In genomic region chr9:98770717-98771116, GRCh38 we compare ENCODE assay signal across 21 cellular contexts. TPM values are rescaled to one million over a fixed set of nuclear protein-coding genes. Genes with fewer than 3 reads are reported as not detected.
DNase-seq lines count a peak whose midpoint lies in the region; ATAC-seq and TF ChIP-seq lines count a peak whose summit lies in the region.
"Had no signal": no experiment of that assay in that cellular context is flagged by ENCODE, and none has a peak within 500 bp of the region (broad histone marks: within the 10 kb centered on the region; RNA-seq: fewer than 3 reads in every experiment).

No MANE protein-coding gene starts in this region.

- H3K4me3 Mint-ChIP-seq in activated CD8-positive, alpha-beta memory T cell treated with anti-CD3 and anti-CD28 coated beads, Interleukin-2, amount 10 ng/mL, durations not matched to agents 7 days and 5 days = no peak overlapping the region
- H3K4me3 Mint-ChIP-seq in T-helper 17 cell (no peak overlapping the region), chondrocyte (ENCODE audit: unreplicated experiment) (no peak overlapping the region)
- H3K4me3 Mint-ChIP-seq: CD14-positive monocyte; CD4-positive, alpha-beta memory T cell; CD4-positive, CD25-positive, alpha-beta regulatory T cell; CD8-positive, alpha-beta memory T cell had no signal

- no peaks in the 10 kb centered on the region for H3K4me1 Mint-ChIP-seq in activated CD8-positive, alpha-beta memory T cell treated with anti-CD3 and anti-CD28 coated beads, Interleukin-2, amount 10 ng/mL, durations not matched to agents 7 days and 5 days
- H3K4me1 Mint-ChIP-seq in T-helper 17 cell (no peaks in the 10 kb centered on the region), chondrocyte (ENCODE audit: low read depth) (no peaks in the 10 kb centered on the region)
- H3K4me1 Mint-ChIP-seq: CD4-positive, alpha-beta memory T cell; CD4-positive, CD25-positive, alpha-beta regulatory T cell; CD8-positive, alpha-beta memory T cell had no signal

- CTCF ChIA-PET in activated CD8-positive, alpha-beta memory T cell treated with anti-CD3 and anti-CD28 coated beads, Interleukin-2, amount 10 ng/mL, durations not matched to agents 7 days and 5 days (lab: Charles Lee) = interaction anchor here (1.1 kb wide), 1 partner anchor 456 kb away, joined by 3 read pairs; no protein-coding TSS in a partner anchor

- H3K9me3 Mint-ChIP-seq in activated CD8-positive, alpha-beta memory T cell treated with anti-CD3 and anti-CD28 coated beads, Interleukin-2, amount 10 ng/mL, durations not matched to agents 7 days and 5 days (ENCODE audit: low read depth) = no peaks in the 10 kb centered on the region
- no peaks in the 10 kb centered on the region for H3K9me3 Mint-ChIP-seq in chondrocyte (ENCODE audit: low read depth)
- H3K9me3 Mint-ChIP-seq: CD4-positive, CD25-positive, alpha-beta regulatory T cell had no signal

- no peak overlapping the region for H3K27ac Mint-ChIP-seq in activated CD8-positive, alpha-beta memory T cell treated with anti-CD3 and anti-CD28 coated beads, Interleukin-2, amount 10 ng/mL, durations not matched to agents 7 days and 5 days
- H3K27ac Mint-ChIP-seq in T-helper 17 cell (peak overlapping the region; percentile 9), chondrocyte (ENCODE audit: unreplicated experiment) (no peak overlapping the region)
- H3K27ac Mint-ChIP-seq: CD4-positive, CD25-positive, alpha-beta regulatory T cell; CD8-positive, alpha-beta memory T cell had no signal

- TF ChIP-seq CTCF in chondrocyte (IDR thresholded peaks at IDR 0.05) = no peak

- no peak for ATAC-seq in activated CD8-positive, alpha-beta memory T cell treated with anti-CD3 and anti-CD28 coated beads, Interleukin-2, amount 10 ng/mL, durations not matched to agents 7 days and 5 days
- ATAC-seq in T-helper 17 cell = no peak

- peaks cover 9% of the 10 kb centered on the region for H3K36me3 Mint-ChIP-seq in activated CD8-positive, alpha-beta memory T cell treated with anti-CD3 and anti-CD28 coated beads, Interleukin-2, amount 10 ng/mL, durations not matched to agents 7 days and 5 days
- H3K36me3 Mint-ChIP-seq in T-helper 17 cell (ENCODE audit: low read depth) = peaks cover 17% of the 10 kb centered on the region
- peaks cover 31% of the 10 kb centered on the region for H3K36me3 Mint-ChIP-seq in chondrocyte (ENCODE audit: low read depth)

- no peaks in the 10 kb centered on the region for H3K9me3 ChIP-seq in T-helper 17 cell (ENCODE audit: control insufficient read depth, low read length, poor library complexity, severe bottlenecking)
- H3K9me3 ChIP-seq: BE2C, BLaER1, Caco-2 had no signal

- H3K27me3 Mint-ChIP-seq in activated CD8-positive, alpha-beta memory T cell treated with anti-CD3 and anti-CD28 coated beads, Interleukin-2, amount 10 ng/mL, durations not matched to agents 7 days and 5 days = no peaks in the 10 kb centered on the region
- no peaks in the 10 kb centered on the region for H3K27me3 Mint-ChIP-seq in T-helper 17 cell
- H3K27me3 Mint-ChIP-seq in chondrocyte (ENCODE audit: low read depth) = no peaks in the 10 kb centered on the region
- H3K27me3 Mint-ChIP-seq: CD4-positive, alpha-beta memory T cell; CD4-positive, CD25-positive, alpha-beta regulatory T cell; CD8-positive, alpha-beta memory T cell had no signal

- DNase-seq in activated CD8-positive, alpha-beta memory T cell treated with anti-CD3 and anti-CD28 coated beads, Interleukin-2, amount 10 ng/mL, durations not matched to agents 7 days and 5 days = peak; percentile 26
- DNase-seq in activated CD8-positive, alpha-beta memory T cell treated with anti-CD3 and anti-CD28 coated beads, Interleukin-2, amount 50 U/mL, for 4 hours = no peak
- DNase-seq in T-helper 17 cell (no peak), chondrocyte (ENCODE audit: low spot score) (peak; percentile 77), mesenteric fat pad (ENCODE audit: low spot score) (peak; percentile 75), NCI-H2029 (lab: John Stamatoyannopoulos, UW) (no peak), NCI-H1105 (lab: John Stamatoyannopoulos, UW) (no peak), NCI-H1694 treated with DMSO at 0.1 percent for 48 hours (lab: John Stamatoyannopoulos, UW) (no peak)
- DNase-seq: 8988T; ACHN; BE2C; C1 segment of cervical spinal cord; Caco-2; Calu3; CD4-positive, alpha-beta memory T cell; CD4-positive, CD25-positive, alpha-beta regulatory T cell; CD8-positive, alpha-beta memory T cell; DMS79 treated with DMSO at 0.1 percent for 48 hours; GF-D8 had no signal

RNA-seq across cellular contexts. Expression of gene ANKS6, which starts 25.6 kb away (rescaled TPM):
- 1 to 10 TPM; 6.5 to 9.2 TPM for total RNA-seq in activated CD8-positive, alpha-beta memory T cell treated with anti-CD3 and anti-CD28 coated beads, Interleukin-2, amount 10 ng/mL, durations not matched to agents 7 days and 5 days
- total RNA-seq in T-helper 17 cell = 10 to 100 TPM in 1 of 2 donors, 1 to 10 TPM in 1; 9.6 to 10.0 TPM
- 13.4 to 17.2 TPM (median 17.1 TPM) in 3 replicates for total RNA-seq in chondrocyte
- total RNA-seq in mesenteric fat pad = 18.1 TPM

RNA-seq across cellular contexts. Expression of gene GALNT12, which starts 36.8 kb away (rescaled TPM):
- 1 to 10 TPM; 3.5 to 9.9 TPM for total RNA-seq in activated CD8-positive, alpha-beta memory T cell treated with anti-CD3 and anti-CD28 coated beads, Interleukin-2, amount 10 ng/mL, durations not matched to agents 7 days and 5 days
- total RNA-seq in T-helper 17 cell = 10 to 100 TPM; 10.2 to 11.3 TPM
- 0.34 to 0.55 TPM in 2 of 3 replicates, not detected in the other for total RNA-seq in chondrocyte
- total RNA-seq in mesenteric fat pad = 1.4 TPM

Comparison
In these comparisons a context has a peak if more than half of its experiments do, and no peak if none do; other contexts are left out.
1. DNase-seq: peak in activated CD8-positive, alpha-beta memory T cell treated with anti-CD3 and anti-CD28 coated beads, Interleukin-2, amount 10 ng/mL, durations not matched to agents 7 days and 5 days (single experiment), chondrocyte (single experiment) and mesenteric fat pad (single experiment); none in activated CD8-positive, alpha-beta memory T cell treated with anti-CD3 and anti-CD28 coated beads, Interleukin-2, amount 50 U/mL, for 4 hours (single experiment), T-helper 17 cell (0 of 3), NCI-H2029 (single experiment), NCI-H1105 (single experiment) and NCI-H1694 treated with DMSO at 0.1 percent for 48 hours (single experiment).